ENCODE assay signal across 13 cellular contexts in genomic region chr20:4836935-4837334, GRCh38.
"Had no signal": no experiment of that assay in that cellular context is flagged by ENCODE, and none has a peak within 500 bp of the region (broad histone marks: within the 10 kb centered on the region; RNA-seq: fewer than 3 reads in every experiment).

No MANE protein-coding gene starts in this region.

- H3K27ac ChIP-seq: parathyroid adenoma, thoracic aorta had no signal

- H3K36me3 ChIP-seq: spleen, thoracic aorta had no signal

- DNase-seq: activated CD4-positive, alpha-beta T cell treated with anti-CD3 and anti-CD28 coated beads, Interleukin-2, amount 50 U/mL, for 4 hours; activated CD4-positive, CD25-positive, alpha-beta regulatory T cell treated with anti-CD3 and anti-CD28 coated beads, Interleukin-2, amount 50 U/mL, for 72 hours; activated effector memory CD4-positive, alpha-beta T cell treated with Interleukin-2 at 50 U/mL for 16 hours; activated T-cell treated with anti-CD3 and anti-CD28 coated beads, Interleukin-2, amount 50 U/mL, for 24 hours; endodermal cell; foreskin fibroblast; head of caudate nucleus; mesendoderm; spleen; stimulated activated naive CD8-positive, alpha-beta T cell treated with anti-CD3 and anti-CD28 coated beads, Interleukin-15, Interleukin-2, amounts not matched to agents 100 U/mL and 50 U/mL, for 24 hours; SW 1271 had no signal

- H3K4me3 ChIP-seq: spleen, thoracic aorta had no signal

- ATAC-seq: stimulated activated naive CD8-positive, alpha-beta T cell treated with anti-CD3 and anti-CD28 coated beads, Interleukin-15, Interleukin-2, amounts not matched to agents 100 U/mL and 50 U/mL, for 24 hours had no signal

- H3K9me3 ChIP-seq: thoracic aorta had no signal

- H3K4me1 ChIP-seq: parathyroid adenoma had no signal

- H3K27me3 ChIP-seq: spleen had no signal
